Comparison of ENCODE assay signal across 14 cellular contexts in genomic region chr2:85794491-85795121, GRCh38. TPM values are rescaled to one million over a fixed set of nuclear protein-coding genes. Genes with fewer than 3 reads are reported as not detected.
DNase-seq lines count a peak whose midpoint lies in the region; ATAC-seq and TF ChIP-seq lines count a peak whose summit lies in the region.
"Had no signal": no experiment of that assay in that cellular context is flagged by ENCODE, and none has a peak within 500 bp of the region (broad histone marks: within the 10 kb centered on the region; RNA-seq: fewer than 3 reads in every experiment).

No MANE protein-coding gene starts in this region.

- H3K79me2 ChIP-seq in OCI-LY7 (ENCODE audit: insufficient read depth, low read depth, low read length) = no peaks in the 10 kb centered on the region

- H3K4me3 ChIP-seq in right lobe of liver (no peak overlapping the region), thyroid gland (replicated peaks in 1 of 3) (no peak overlapping the region), OCI-LY7 (ENCODE audit: low read depth, low read length, poor library complexity, severe bottlenecking) (no peak overlapping the region)
- H3K4me3 ChIP-seq: suprapubic skin had no signal

- peaks cover 0 to under 1% (median 0%) of the 10 kb centered on the region in 4 donors for H3K36me3 ChIP-seq in right lobe of liver
- peaks cover 0 to 5% of the 10 kb centered on the region in 2 donors for H3K36me3 ChIP-seq in thyroid gland
- no peaks in the 10 kb centered on the region for H3K36me3 ChIP-seq in OCI-LY7 (ENCODE audit: insufficient read depth, low read length)
- H3K36me3 ChIP-seq: suprapubic skin had no signal

- TF ChIP-seq POLR2A in right lobe of liver (IDR thresholded peaks at IDR 0.05) = no peak
- no peak for TF ChIP-seq POLR2A in thyroid gland (IDR thresholded peaks at IDR 0.05)

- no peak overlapping the region for H2AFZ ChIP-seq in OCI-LY7 (ENCODE audit: low read length)

- no peaks in the 10 kb centered on the region for H3K9me2 ChIP-seq in OCI-LY7 (ENCODE audit: insufficient read depth, low read length)

- 33% methylated on average over 1 of the region's 14 CpGs for WGBS in right lobe of liver (ENCODE audit: insufficient coverage, low coverage, low lambda C conversion rate, missing lambda C conversion rate)
- WGBS in thyroid gland, 2 donors = 64 to 73% methylated on average over 7 to 12 of the region's 14 CpGs

- DNase-seq in NCI-H2171 (lab: John Stamatoyannopoulos, UW) (peak; percentile 67), caudate nucleus (lab: John Stamatoyannopoulos, UW) (peak in 37 of 61 donors; percentile 19 to 68 (median 36)), right lobe of liver (peak in 1 of 3 donors; percentile 53), thyroid gland (peak; percentile 51 to 69), OCI-LY7 (ENCODE audit: low spot score) (no peak), NCI-H345 (lab: John Stamatoyannopoulos, UW) (no peak), GM19238 (ENCODE audit: insufficient read length, low spot score) (no peak), HEK293T (ENCODE audit: extremely low spot score) (no peak)
- DNase-seq: activated CD4-positive, alpha-beta memory T cell treated with anti-CD3 and anti-CD28 coated beads, Interleukin-2, amount 10 ng/mL, durations not matched to agents 7 days and 5 days; activated gamma-delta T cell; CD8-positive, alpha-beta T cell; NCI-H2081; T-helper 9 cell had no signal

- POLR2A ChIA-PET in OCI-LY7 (lab: Charles Lee) = interaction anchor here (0.5 to 0.6 kb wide), 2 partner anchors 81 to 447 kb away, joined by 3 read pairs; no protein-coding TSS in a partner anchor
- POLR2A ChIA-PET in HEK293T (lab: Yijun Ruan, JAX) = no interaction called here

- H3K9me3 ChIP-seq in right lobe of liver = no peaks in the 10 kb centered on the region
- no peaks in the 10 kb centered on the region for H3K9me3 ChIP-seq in thyroid gland
- no peaks in the 10 kb centered on the region for H3K9me3 ChIP-seq in OCI-LY7 (ENCODE audit: low read length)
- H3K9me3 ChIP-seq: suprapubic skin had no signal

- H3K4me2 ChIP-seq in OCI-LY7 (ENCODE audit: low read length) = no peak overlapping the region

- TF ChIP-seq CTCF in right lobe of liver (IDR thresholded peaks at IDR 0.05) (no peak), thyroid gland (IDR thresholded peaks at IDR 0.05) (no peak), OCI-LY7 (conservative IDR thresholded peaks at IDR 0.05; ENCODE audit: low read length) (no peak)

- peaks cover 0 to 61% (median 27%) of the 10 kb centered on the region in 4 donors for H3K4me1 ChIP-seq in right lobe of liver
- peaks cover 33 to 72% of the 10 kb centered on the region in 2 donors for H3K4me1 ChIP-seq in thyroid gland
- H3K4me1 ChIP-seq in OCI-LY7 (ENCODE audit: insufficient read depth, low read length, poor library complexity, severe bottlenecking) = no peaks in the 10 kb centered on the region

- CTCF ChIA-PET in OCI-LY7 (lab: Charles Lee; ENCODE audit: unreplicated experiment) (no interaction called here), HEK293T (lab: Yijun Ruan, JAX) (no interaction called here)

- no TSS peak for BruUV-seq in OCI-LY7 (replicated peaks; lab: Mats Ljungman, UMichigan)

- ATAC-seq in right lobe of liver = no peak
- ATAC-seq: CD8-positive, alpha-beta T cell had no signal

- H3K27me3 ChIP-seq in right lobe of liver = no peaks in the 10 kb centered on the region
- no peaks in the 10 kb centered on the region for H3K27me3 ChIP-seq in thyroid gland
- H3K27me3 ChIP-seq: suprapubic skin had no signal

- H4K20me1 ChIP-seq in OCI-LY7 (ENCODE audit: insufficient read depth, low read length) = no peaks in the 10 kb centered on the region

- H3K27ac ChIP-seq in caudate nucleus (ENCODE audit: low read depth, low read length) (peak overlapping the region; percentile 94), right lobe of liver (peak overlapping the region; percentile 45 to 75 (median 50)), thyroid gland (peak overlapping the region; percentile 50 to 89 (median 85)), OCI-LY7 (ENCODE audit: low read depth, low read length, poor library complexity, severe bottlenecking) (no peak overlapping the region)
- H3K27ac ChIP-seq: suprapubic skin had no signal

- intact Hi-C loops in right lobe of liver (cut with DNase I) = no loop called here
- intact Hi-C loops in thyroid gland (cut with DNase I) = no loop called here
- intact Hi-C loops in OCI-LY7 (cut with micrococcal nuclease; ENCODE audit: unreplicated experiment) = no loop called here

TF ChIP-seq in HEK293T, 16 proteins besides CTCF, POLR2A, EP300 and RAD21:
- TF ChIP-seq SP1 (IDR thresholded peaks at IDR 0.05) (no peak), ZNF384 (IDR thresholded peaks at IDR 0.05) (no peak), ARNT (IDR thresholded peaks at IDR 0.05) (no peak)
TF ChIP-seq in HEK293T: peak in this region for 0.

RNA-seq across cellular contexts. Expression of gene ATOH8, which starts 40.8 kb away (rescaled TPM):
- total RNA-seq in right lobe of liver (10 to 100 TPM in 4 of 6 experiments, 1 to 10 TPM in 2; 5.3 to 78.0 (median 46.2) TPM), thyroid gland (100 to 1,000 TPM in 2 of 4 donors, 10 to 100 TPM in 2; 82.8 to 260 (median 167) TPM), OCI-LY7 (2022) (not detected in 2 replicates)
- total RNA-seq in OCI-LY7 (2014; rRNA removed; shearing (Covaris generic)) = 0.44 TPM in 1 of 2 replicates, not detected in the other

Comparison
In these comparisons a context has a peak if more than half of its experiments do, and no peak if none do; other contexts are left out.
1. DNase-seq: peak in NCI-H2171 (single experiment), caudate nucleus (37 of 61) and thyroid gland (2 of 2); none in OCI-LY7 (single experiment), NCI-H345 (single experiment), GM19238 (single experiment) and HEK293T (single experiment).
2. RNA of gene ATOH8, which starts 40.8 kb away (total RNA-seq): 82.8 to 260 TPM in thyroid gland and 5.3 to 78.0 TPM in right lobe of liver; 0.44 TPM in OCI-LY7; every median in the first group is over 4 times any median in the second.